13 cellular contexts compared by ENCODE assay signal in genomic region chr3:60932669-60933068, GRCh38.
DNase-seq lines count a peak whose midpoint lies in the region; ATAC-seq and TF ChIP-seq lines count a peak whose summit lies in the region.
"Had no signal": no experiment of that assay in that cellular context is flagged by ENCODE, and none has a peak within 500 bp of the region (broad histone marks: within the 10 kb centered on the region; RNA-seq: fewer than 3 reads in every experiment).

No MANE protein-coding gene starts in this region.

- no peak for DNase-seq in activated naive CD8-positive, alpha-beta T cell treated with anti-CD3 and anti-CD28 coated beads, Interleukin-2, amount 50 U/mL, for 24 hours
- DNase-seq in activated naive CD8-positive, alpha-beta T cell treated with anti-CD3 and anti-CD28 coated beads for 36 hours: no peak
- DNase-seq in NOMO-1 treated with dmso at 0.1 percent for 144 hours (lab: John Stamatoyannopoulos, UW; ENCODE audit: unreplicated experiment) (peak; percentile 50), choroid plexus epithelial cell (ENCODE audit: low read depth) (peak; percentile 8), DMS153 treated with DMSO at 0.1 percent for 48 hours (lab: John Stamatoyannopoulos, UW; ENCODE audit: unreplicated experiment) (no peak), mesenteric fat pad (ENCODE audit: low spot score) (no peak), AG08396 (ENCODE audit: low spot score) (no peak), DMS 273 treated with DMSO at 0.1 percent for 48 hours (lab: John Stamatoyannopoulos, UW) (no peak)
- DNase-seq: activated effector memory CD4-positive, alpha-beta T cell treated with Interleukin-2 at 50 U/mL for 16 hours; head of caudate nucleus; NCI-H446 had no signal

- H3K36me3 Mint-ChIP-seq in activated naive CD8-positive, alpha-beta T cell treated with anti-CD3 and anti-CD28 coated beads, Interleukin-2, amount 50 U/mL, for 24 hours (ENCODE audit: low read depth): no peaks in the 10 kb centered on the region
- peaks cover 4% of the 10 kb centered on the region for H3K36me3 Mint-ChIP-seq in activated naive CD8-positive, alpha-beta T cell treated with anti-CD3 and anti-CD28 coated beads for 36 hours
- H3K36me3 Mint-ChIP-seq: type B pancreatic cell had no signal

- H3K27ac Mint-ChIP-seq in activated naive CD8-positive, alpha-beta T cell treated with anti-CD3 and anti-CD28 coated beads, Interleukin-2, amount 50 U/mL, for 24 hours: no peak overlapping the region
- H3K27ac Mint-ChIP-seq in activated naive CD8-positive, alpha-beta T cell treated with anti-CD3 and anti-CD28 coated beads for 36 hours: no peak overlapping the region
- H3K27ac Mint-ChIP-seq: type B pancreatic cell had no signal

- H3K4me1 Mint-ChIP-seq in activated naive CD8-positive, alpha-beta T cell treated with anti-CD3 and anti-CD28 coated beads, Interleukin-2, amount 50 U/mL, for 24 hours: peaks cover 4% of the 10 kb centered on the region
- H3K4me1 Mint-ChIP-seq in activated naive CD8-positive, alpha-beta T cell treated with anti-CD3 and anti-CD28 coated beads for 36 hours: peaks cover 3% of the 10 kb centered on the region

- no peaks in the 10 kb centered on the region for H3K27me3 Mint-ChIP-seq in activated naive CD8-positive, alpha-beta T cell treated with anti-CD3 and anti-CD28 coated beads, Interleukin-2, amount 50 U/mL, for 24 hours
- no peaks in the 10 kb centered on the region for H3K27me3 Mint-ChIP-seq in activated naive CD8-positive, alpha-beta T cell treated with anti-CD3 and anti-CD28 coated beads for 36 hours
- H3K27me3 Mint-ChIP-seq: type B pancreatic cell had no signal

- peaks cover 3% of the 10 kb centered on the region for H3K9me3 Mint-ChIP-seq in activated naive CD8-positive, alpha-beta T cell treated with anti-CD3 and anti-CD28 coated beads, Interleukin-2, amount 50 U/mL, for 24 hours
- peaks cover 11% of the 10 kb centered on the region for H3K9me3 Mint-ChIP-seq in activated naive CD8-positive, alpha-beta T cell treated with anti-CD3 and anti-CD28 coated beads for 36 hours
- H3K9me3 Mint-ChIP-seq: type B pancreatic cell had no signal

- no peak overlapping the region for H3K4me3 ChIP-seq in choroid plexus epithelial cell (ENCODE audit: low read depth, low read length)
- H3K4me3 ChIP-seq: SK-N-MC had no signal

- H3K4me3 Mint-ChIP-seq in activated naive CD8-positive, alpha-beta T cell treated with anti-CD3 and anti-CD28 coated beads, Interleukin-2, amount 50 U/mL, for 24 hours: no peak overlapping the region
- no peak overlapping the region for H3K4me3 Mint-ChIP-seq in activated naive CD8-positive, alpha-beta T cell treated with anti-CD3 and anti-CD28 coated beads for 36 hours
- H3K4me3 Mint-ChIP-seq: type B pancreatic cell had no signal

- ATAC-seq in activated naive CD8-positive, alpha-beta T cell treated with anti-CD3 and anti-CD28 coated beads, Interleukin-2, amount 50 U/mL, for 24 hours: peak; percentile 46

- TF ChIP-seq CTCF in choroid plexus epithelial cell (conservative IDR thresholded peaks at IDR 0.05; ENCODE audit: low read depth, low read length): no peak

Comparison
In these comparisons a context has a peak if more than half of its experiments do, and no peak if none do; other contexts are left out.
1. DNase-seq: peak in NOMO-1 treated with dmso at 0.1 percent for 144 hours (single experiment) and choroid plexus epithelial cell (single experiment); none in activated naive CD8-positive, alpha-beta T cell treated with anti-CD3 and anti-CD28 coated beads, Interleukin-2, amount 50 U/mL, for 24 hours (single experiment), activated naive CD8-positive, alpha-beta T cell treated with anti-CD3 and anti-CD28 coated beads for 36 hours (single experiment), DMS153 treated with DMSO at 0.1 percent for 48 hours (single experiment), mesenteric fat pad (single experiment), AG08396 (single experiment) and DMS 273 treated with DMSO at 0.1 percent for 48 hours (single experiment).